In genomic region chr10:73174148-73174925, GRCh38 we compare ENCODE assay signal across 22 cellular contexts.
"Had no signal": no experiment of that assay in that cellular context is flagged by ENCODE, and none has a peak within 500 bp of the region (broad histone marks: within the 10 kb centered on the region; RNA-seq: fewer than 3 reads in every experiment).

No MANE protein-coding gene starts in this region.

- H3K4me1 Mint-ChIP-seq: nephron progenitor cell; neural crest cell; stimulated activated effector memory CD8-positive, alpha-beta T cell treated with anti-CD3 and anti-CD28 coated beads, Interleukin-12 subunit alpha, Interleukin-12 subunit beta, amount 100 ng/mL, for 72 hours had no signal

- H3K27ac Mint-ChIP-seq: natural killer cell treated with Interleukin-12 subunit alpha and Interleukin-12 subunit beta and Interleukin-15 and Interleukin-18, amount 100 ng/mL, for 72 hours; nephron progenitor cell; stimulated activated effector memory CD8-positive, alpha-beta T cell treated with anti-CD3 and anti-CD28 coated beads, Interleukin-12 subunit alpha, Interleukin-12 subunit beta, amount 100 ng/mL, for 72 hours; stimulated activated naive B cell treated with anti-CD40 and anti-IgM and Interleukin-4, amounts not matched to agents 10 μg/mL and 1 μg/mL and 100 μg/mL, for 72 hours; stimulated activated naive CD8-positive, alpha-beta T cell treated with anti-CD3 and anti-CD28 coated beads, Interleukin-15, Interleukin-2, amounts not matched to agents 100 ng/mL and 50 ng/mL, for 24 hours had no signal

- H3K27me3 Mint-ChIP-seq: natural killer cell treated with Interleukin-12 subunit alpha and Interleukin-12 subunit beta and Interleukin-15 and Interleukin-18, amount 100 ng/mL, for 72 hours; stimulated activated naive B cell treated with anti-CD40 and anti-IgM and Interleukin-4, amounts not matched to agents 10 μg/mL and 1 μg/mL and 100 μg/mL, for 72 hours; stimulated activated naive CD8-positive, alpha-beta T cell treated with anti-CD3 and anti-CD28 coated beads, Interleukin-15, Interleukin-2, amounts not matched to agents 100 ng/mL and 50 ng/mL, for 24 hours had no signal

- H3K36me3 Mint-ChIP-seq: natural killer cell treated with Interleukin-12 subunit alpha and Interleukin-12 subunit beta and Interleukin-15 and Interleukin-18, amount 100 ng/mL, for 72 hours had no signal

- H3K4me3 Mint-ChIP-seq: natural killer cell treated with Interleukin-12 subunit alpha and Interleukin-12 subunit beta and Interleukin-15 and Interleukin-18, amount 100 ng/mL, for 72 hours; nephron progenitor cell; neural crest cell; stimulated activated effector memory CD8-positive, alpha-beta T cell treated with anti-CD3 and anti-CD28 coated beads, Interleukin-12 subunit alpha, Interleukin-12 subunit beta, amount 100 ng/mL, for 72 hours; stimulated activated naive B cell treated with anti-CD40 and anti-IgM and Interleukin-4, amounts not matched to agents 10 μg/mL and 1 μg/mL and 100 μg/mL, for 72 hours; stimulated activated naive CD8-positive, alpha-beta T cell treated with anti-CD3 and anti-CD28 coated beads, Interleukin-15, Interleukin-2, amounts not matched to agents 100 ng/mL and 50 ng/mL, for 24 hours had no signal

- DNase-seq: nephron progenitor cell; nucleus accumbens; pancreas; psoas muscle; right cardiac atrium; right lobe of liver; sigmoid colon; small intestine; stimulated activated CD4-positive, alpha-beta T cell treated with anti-CD3 and anti-CD28 coated beads, Interleukin-15, amount 100 ng/mL, for 24 hours; stimulated activated CD4-positive, alpha-beta T cell treated with anti-CD3 and anti-CD28 coated beads, Interleukin-2, amount 100 ng/mL, for 24 hours; stimulated activated CD4-positive, alpha-beta T cell treated with anti-CD3 and anti-CD28 coated beads, Interleukin-2, amount 100 ng/mL, for 48 hours; stimulated activated CD4-positive, alpha-beta T cell treated with anti-CD3 and anti-CD28 coated beads, Interleukin-4, amount 100 ng/mL, for 24 hours; stimulated activated naive B cell treated with anti-CD40 and anti-IgM and Interleukin-4, amounts not matched to agents 10 μg/mL and 1 μg/mL and 100 μg/mL, for 72 hours; stimulated activated naive CD4-positive, alpha-beta T cell treated with Interleukin-2 at 50 U/mL for 16 hours; stomach; thyroid gland; trophoblast cell; upper lobe of left lung had no signal

- H3K9me3 Mint-ChIP-seq: natural killer cell treated with Interleukin-12 subunit alpha and Interleukin-12 subunit beta and Interleukin-15 and Interleukin-18, amount 100 ng/mL, for 72 hours; nephron progenitor cell; neural crest cell; stimulated activated effector memory CD8-positive, alpha-beta T cell treated with anti-CD3 and anti-CD28 coated beads, Interleukin-12 subunit alpha, Interleukin-12 subunit beta, amount 100 ng/mL, for 72 hours; stimulated activated naive B cell treated with anti-CD40 and anti-IgM and Interleukin-4, amounts not matched to agents 10 μg/mL and 1 μg/mL and 100 μg/mL, for 72 hours; stimulated activated naive CD8-positive, alpha-beta T cell treated with anti-CD3 and anti-CD28 coated beads, Interleukin-15, Interleukin-2, amounts not matched to agents 100 ng/mL and 50 ng/mL, for 24 hours had no signal

- ATAC-seq: natural killer cell treated with Interleukin-12 subunit alpha and Interleukin-12 subunit beta and Interleukin-15 and Interleukin-18, amount 100 ng/mL, for 72 hours; pancreas; psoas muscle; right cardiac atrium; right lobe of liver; stimulated activated effector memory CD8-positive, alpha-beta T cell treated with anti-CD3 and anti-CD28 coated beads, Interleukin-12 subunit alpha, Interleukin-12 subunit beta, amount 100 ng/mL, for 72 hours; stimulated activated naive B cell treated with anti-CD40 and anti-IgM and Interleukin-4, amounts not matched to agents 10 μg/mL and 1 μg/mL and 100 μg/mL, for 72 hours had no signal
